Comparison of ENCODE assay signal across 1 cellular context in genomic region chr12:110047297-110047940, GRCh38.
TF ChIP-seq lines count a peak whose summit lies in the region.

No MANE protein-coding gene starts in this region.

TF ChIP-seq in GM23338, 12 proteins besides CTCF, POLR2A, EP300 and RAD21 (continued from another document):
- no peak for TF ChIP-seq ETS1 (IDR thresholded peaks at IDR 0.05)
- TF ChIP-seq CREB1 (CRISPR knock-in tag; IDR thresholded peaks at IDR 0.05; ENCODE audit: low read depth): no peak
- TF ChIP-seq POLR2AphosphoS5 (IDR thresholded peaks at IDR 0.05; ENCODE audit: low read depth): no peak
- no peak for TF ChIP-seq ZNF331 (CRISPR knock-in tag; IDR thresholded peaks at IDR 0.05; ENCODE audit: low read depth)
- no peak for TF ChIP-seq STAT1 (IDR thresholded peaks at IDR 0.05; ENCODE audit: unreplicated experiment)
- no peak for TF ChIP-seq EZH2phosphoT487 (IDR thresholded peaks at IDR 0.05; ENCODE audit: unreplicated experiment)
- no peak for TF ChIP-seq ZNF114 (CRISPR knock-in tag; IDR thresholded peaks at IDR 0.05)
TF ChIP-seq in GM23338: peak in this region for 0.
